Comparison of ENCODE assay signal across 1 cellular context in the genomic region with DNA sequence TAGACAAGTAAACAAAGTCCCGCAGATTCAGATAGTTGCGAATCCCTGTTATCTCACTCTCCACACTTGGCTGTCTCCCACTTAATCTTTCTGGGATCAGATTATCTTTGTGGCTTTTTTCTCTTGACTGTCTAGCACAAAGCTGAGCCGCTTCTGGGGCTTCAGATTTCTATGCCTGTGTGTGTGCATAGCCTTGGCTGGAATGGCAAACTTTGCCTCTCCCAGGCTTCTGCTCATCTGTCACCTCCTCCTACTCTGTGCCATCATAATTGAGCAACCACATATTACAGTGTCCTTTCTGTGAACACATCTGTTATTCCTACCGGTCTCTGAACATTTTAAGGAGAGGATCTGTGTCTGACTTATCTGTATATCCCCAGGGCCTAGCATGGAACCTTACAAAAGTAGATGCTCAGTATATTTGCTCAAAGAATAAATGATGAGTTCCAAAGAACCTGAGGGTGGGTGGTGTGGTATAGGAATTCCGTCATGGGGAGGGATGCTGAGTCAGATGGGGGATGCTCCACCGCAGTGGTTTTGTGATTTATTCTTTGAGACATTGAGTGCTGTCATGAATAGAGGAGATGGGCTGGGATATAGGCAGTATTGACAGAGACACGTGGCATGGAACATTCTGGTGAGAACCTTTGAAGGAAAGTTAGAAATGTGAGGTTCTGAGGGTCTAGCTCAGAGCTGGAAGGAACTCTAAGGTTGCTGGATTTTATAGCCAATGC.
TF ChIP-seq lines count a peak whose summit lies in the region.

No MANE protein-coding gene starts in this region.

TF ChIP-seq in K562, 482 proteins besides CTCF, POLR2A, EP300 and RAD21 (continued from another document):
- TF ChIP-seq SMARCE1 (IDR thresholded peaks at IDR 0.05) (peak; percentile 22; the same call in 1 of the 2 replicates), SIN3A (IDR thresholded peaks at IDR 0.05; ENCODE audit: borderline replicate concordance in 2 of 2, control insufficient read depth in 1 of 2, low read depth in 2 of 2, low read length in 2 of 2) (no peak), CBFA2T3 (IDR thresholded peaks at IDR 0.05) (0 out of 2 replicates have a peak, but pooled peaks have one; percentile 4), SOX6 (IDR thresholded peaks at IDR 0.05) (no peak)
TF ChIP-seq in K562: peak in this region for 4.
